Comparison of ENCODE assay signal across 12 cellular contexts in genomic region chr7:95859434-95859833, GRCh38.
DNase-seq lines count a peak whose midpoint lies in the region; ATAC-seq, FAIRE-seq and TF ChIP-seq lines count a peak whose summit lies in the region.
"Had no signal": no experiment of that assay in that cellular context is flagged by ENCODE, and none has a peak within 500 bp of the region (broad histone marks: within the 10 kb centered on the region; RNA-seq: fewer than 3 reads in every experiment).

No MANE protein-coding gene starts in this region.

- H3K9ac ChIP-seq in PC-3 (ENCODE audit: low read length) = no peak overlapping the region

- H3K9me3 Mint-ChIP-seq in natural killer cell treated with Interleukin-12 subunit alpha and Interleukin-12 subunit beta and Interleukin-15 and Interleukin-18, amount 100 ng/mL, for 72 hours = no peaks in the 10 kb centered on the region

- H3K27me3 ChIP-seq in PC-3 (ENCODE audit: low read length) (no peaks in the 10 kb centered on the region), osteoblast (ENCODE audit: insufficient read depth, low read length) (no peaks in the 10 kb centered on the region)
- H3K27me3 ChIP-seq: right lobe of liver had no signal

- no peak overlapping the region for H2AFZ ChIP-seq in PC-3 (ENCODE audit: low read length)
- no peak overlapping the region for H2AFZ ChIP-seq in osteoblast (ENCODE audit: low read length)

- CTCF ChIA-PET in PC-3 (lab: Charles Lee) = interaction anchor here (0.5 kb wide), 1 partner anchor 17 kb away, joined by 3 read pairs; no protein-coding TSS in a partner anchor

- no peak overlapping the region for H3K4me2 ChIP-seq in PC-3 (ENCODE audit: low read length)
- peak overlapping the region; percentile 34 for H3K4me2 ChIP-seq in osteoblast (ENCODE audit: insufficient read depth, low read length)

- no peak for ATAC-seq in PC-3
- ATAC-seq in natural killer cell treated with Interleukin-12 subunit alpha and Interleukin-12 subunit beta and Interleukin-15 and Interleukin-18, amount 100 ng/mL, for 72 hours = no peak
- ATAC-seq: right lobe of liver had no signal

- DNase-seq in GM03348 (ENCODE audit: low spot score) (peak; percentile 60), PC-3 (peak; percentile 31), epidermal melanocyte (ENCODE audit: insufficient read length, low spot score) (peak; percentile 23), osteoblast (ENCODE audit: insufficient read length, low spot score, missing footprints) (peak; percentile 21), NCI-H524 (lab: John Stamatoyannopoulos, UW) (no peak), GM12892 (ENCODE audit: insufficient read length) (no peak)
- DNase-seq in natural killer cell treated with Interleukin-12 subunit alpha and Interleukin-12 subunit beta and Interleukin-15 and Interleukin-18, amount 100 ng/mL, for 72 hours (ENCODE audit: low spot score) = no peak
- DNase-seq: activated CD4-positive, alpha-beta T cell treated with anti-CD3 and anti-CD28 coated beads, Interleukin-2, amount 10 ng/mL, durations not matched to agents 7 days and 5 days; activated naive CD4-positive, alpha-beta T cell; dermis blood vessel endothelial cell; NCI-H510A; right lobe of liver had no signal

- H3K27ac ChIP-seq in PC-3 (ENCODE audit: low read length) (no peak overlapping the region), osteoblast (ENCODE audit: low read depth, low read length) (peak overlapping the region; percentile 50)
- H3K27ac ChIP-seq: right lobe of liver had no signal

- no peaks in the 10 kb centered on the region for H3K36me3 ChIP-seq in PC-3 (ENCODE audit: low read depth, low read length)
- no peaks in the 10 kb centered on the region for H3K36me3 ChIP-seq in osteoblast (ENCODE audit: insufficient read depth, low read length)
- H3K36me3 ChIP-seq: right lobe of liver had no signal

- H3K4me3 ChIP-seq in PC-3 (ENCODE audit: low read length) (no peak overlapping the region), osteoblast (ENCODE audit: insufficient read depth, low read length) (no peak overlapping the region)
- H3K4me3 ChIP-seq: right lobe of liver had no signal

- no peaks in the 10 kb centered on the region for H3K4me1 Mint-ChIP-seq in natural killer cell treated with Interleukin-12 subunit alpha and Interleukin-12 subunit beta and Interleukin-15 and Interleukin-18, amount 100 ng/mL, for 72 hours (ENCODE audit: low read depth in 2 of 2)
- H3K4me1 Mint-ChIP-seq: activated CD4-positive, alpha-beta T cell treated with anti-CD3 and anti-CD28 coated beads, Interleukin-2, amount 10 ng/mL, durations not matched to agents 7 days and 5 days had no signal

- H3K27me3 Mint-ChIP-seq in natural killer cell treated with Interleukin-12 subunit alpha and Interleukin-12 subunit beta and Interleukin-15 and Interleukin-18, amount 100 ng/mL, for 72 hours = peaks cover 8 to 13% of the 10 kb centered on the region in 2 donors

- no peaks in the 10 kb centered on the region for H3F3A ChIP-seq in PC-3 (ENCODE audit: low read length, unreplicated experiment)

- TF ChIP-seq CTCF in PC-3 (conservative IDR thresholded peaks at IDR 0.05; ENCODE audit: low read depth, low read length) (no peak), osteoblast (IDR thresholded peaks at IDR 0.05; ENCODE audit: extremely low read depth, low read depth, low read length) (no peak)

- no peak for TF ChIP-seq POLR2A in GM12892 (IDR thresholded peaks at IDR 0.05; ENCODE audit: low read depth, low read length)

- no peaks in the 10 kb centered on the region for H3K79me2 ChIP-seq in PC-3 (ENCODE audit: low read length)
- H3K79me2 ChIP-seq in osteoblast (ENCODE audit: insufficient read depth, low read length) = no peaks in the 10 kb centered on the region

- POLR2A ChIA-PET in PC-3 (lab: Charles Lee; ENCODE audit: unreplicated experiment) = no interaction called here

- intact Hi-C loops in PC-3 (cut with micrococcal nuclease) = no loop called here

- H3K4me3 Mint-ChIP-seq in natural killer cell treated with Interleukin-12 subunit alpha and Interleukin-12 subunit beta and Interleukin-15 and Interleukin-18, amount 100 ng/mL, for 72 hours = no peak overlapping the region
- H3K4me3 Mint-ChIP-seq: activated CD4-positive, alpha-beta T cell treated with anti-CD3 and anti-CD28 coated beads, Interleukin-2, amount 10 ng/mL, durations not matched to agents 7 days and 5 days had no signal

- H3K27ac Mint-ChIP-seq in natural killer cell treated with Interleukin-12 subunit alpha and Interleukin-12 subunit beta and Interleukin-15 and Interleukin-18, amount 100 ng/mL, for 72 hours = no peak overlapping the region
- H3K27ac Mint-ChIP-seq: activated CD4-positive, alpha-beta T cell treated with anti-CD3 and anti-CD28 coated beads, Interleukin-2, amount 10 ng/mL, durations not matched to agents 7 days and 5 days had no signal

- H4K20me1 ChIP-seq in PC-3 (ENCODE audit: low read length) (no peaks in the 10 kb centered on the region), osteoblast (ENCODE audit: insufficient read depth, low read length) (no peaks in the 10 kb centered on the region)

- no peaks in the 10 kb centered on the region for H3K36me3 Mint-ChIP-seq in natural killer cell treated with Interleukin-12 subunit alpha and Interleukin-12 subunit beta and Interleukin-15 and Interleukin-18, amount 100 ng/mL, for 72 hours

- no peaks in the 10 kb centered on the region for H3K9me2 ChIP-seq in PC-3 (replicated peaks; ENCODE audit: low read length)

- H3K4me1 ChIP-seq in PC-3 (ENCODE audit: insufficient read depth, low read length) (no peaks in the 10 kb centered on the region; the same call in 1 of the 2 replicates), osteoblast (ENCODE audit: insufficient read depth, low read length) (peaks cover 33% of the 10 kb centered on the region)
- H3K4me1 ChIP-seq: right lobe of liver had no signal

- FAIRE-seq in GM12892 (lab: Jason Lieb, UNC) = no peak

- BruUV-seq in PC-3 (replicated peaks; lab: Mats Ljungman, UMichigan) = no TSS peak

- H3K9me3 ChIP-seq in PC-3 (ENCODE audit: low read length) (no peaks in the 10 kb centered on the region), osteoblast (ENCODE audit: low read depth, low read length) (no peaks in the 10 kb centered on the region)
- H3K9me3 ChIP-seq: right lobe of liver had no signal

Comparison
In these comparisons a context has a peak if more than half of its experiments do, and no peak if none do; other contexts are left out.
1. DNase-seq: peak in GM03348 (single experiment), PC-3 (single experiment), epidermal melanocyte (single experiment) and osteoblast (single experiment); none in NCI-H524 (0 of 2), GM12892 (single experiment) and natural killer cell treated with Interleukin-12 subunit alpha and Interleukin-12 subunit beta and Interleukin-15 and Interleukin-18, amount 100 ng/mL, for 72 hours (single experiment).